In the genomic region with DNA sequence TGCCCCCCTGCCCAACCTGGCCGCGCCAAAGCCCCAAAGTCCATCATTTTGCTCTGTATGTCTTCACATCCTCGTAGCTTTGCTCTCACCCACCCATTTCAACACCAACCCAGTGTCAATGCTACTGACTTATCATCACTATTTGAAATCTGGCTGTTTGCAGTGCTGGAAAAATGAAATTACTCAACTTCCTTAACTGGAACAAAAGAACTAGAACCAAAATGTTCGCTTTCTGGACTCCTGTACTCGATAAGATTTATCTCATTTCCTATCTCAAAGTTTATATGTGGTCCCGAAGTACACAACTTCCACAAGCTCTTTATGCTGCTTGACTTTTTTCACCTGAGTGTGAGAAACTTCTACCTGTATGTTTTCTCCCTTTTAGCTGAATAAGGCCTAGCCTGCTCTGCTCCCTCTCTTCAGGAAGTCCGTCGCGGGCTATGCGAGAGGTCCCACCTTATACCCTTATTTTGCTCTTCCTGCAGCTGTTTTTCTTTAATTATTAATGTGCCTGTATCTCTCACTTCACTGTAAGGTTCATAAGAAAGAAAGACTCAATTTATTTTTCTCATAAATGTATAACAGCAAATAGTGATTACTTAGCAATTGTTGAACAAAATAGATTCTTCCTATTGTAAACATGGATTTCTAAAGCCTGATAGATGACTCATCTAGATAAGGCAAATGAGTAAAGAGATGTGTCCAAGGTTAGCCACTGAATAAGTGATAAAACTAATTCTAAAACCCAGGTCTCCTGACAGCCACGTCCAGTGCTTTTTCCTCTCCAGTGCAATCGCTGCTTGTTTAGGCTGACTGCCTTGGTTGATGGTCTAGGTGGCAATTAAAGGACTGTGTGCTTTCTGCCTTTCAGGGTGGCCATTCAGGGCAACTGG, we compare ENCODE assay signal across 26 cellular contexts.
DNase-seq lines count a peak whose midpoint lies in the region; ATAC-seq, FAIRE-seq and TF ChIP-seq lines count a peak whose summit lies in the region.
"Had no signal": no experiment of that assay in that cellular context is flagged by ENCODE, and none has a peak within 500 bp of the region (broad histone marks: within the 10 kb centered on the region; RNA-seq: fewer than 3 reads in every experiment).

No MANE protein-coding gene starts in this region.

- H3K9me2 ChIP-seq in hepatocyte (replicated peaks; ENCODE audit: insufficient read depth) = no peaks in the 10 kb centered on the region

- intact Hi-C loops in posterior vena cava (cut with DNase I) = no loop called here

- H3K36me3 ChIP-seq in bronchial epithelial cell (ENCODE audit: control insufficient read depth, insufficient read depth, low read length) = no peaks in the 10 kb centered on the region
- no peaks in the 10 kb centered on the region for H3K36me3 ChIP-seq in hepatocyte (replicated peaks; ENCODE audit: insufficient read depth, low read depth)
- H3K36me3 ChIP-seq: cardiac muscle cell, SJCRH30, uterus had no signal

- H4K20me1 ChIP-seq in hepatocyte (ENCODE audit: insufficient read depth, poor library complexity, severe bottlenecking) = no peaks in the 10 kb centered on the region

- peak; percentile 6 for DNase-seq in A172 (ENCODE audit: low spot score)
- DNase-seq in CD1c-positive myeloid dendritic cell (ENCODE audit: extremely low spot score) = peak; percentile 61
- peak; percentile 15 for DNase-seq in bronchial epithelial cell (ENCODE audit: low read depth)
- DNase-seq in hepatocyte (ENCODE audit: low spot score) = no peak
- no peak for DNase-seq in GM12891 (ENCODE audit: insufficient read length, low spot score)
- no peak for DNase-seq in posterior vena cava (ENCODE audit: low spot score)
- no peak for DNase-seq in activated naive CD4-positive, alpha-beta T cell treated with Interleukin-2 at 50 U/mL for 16 hours
- DNase-seq: anterior cingulate cortex; C1 segment of cervical spinal cord; dorsolateral prefrontal cortex; GDM1; HCEC 1CT; left colon; NCI-H2081; NCI-H226; SJCRH30; stimulated activated CD4-positive, alpha-beta T cell treated with anti-CD3 and anti-CD28 coated beads, Interleukin-15, amount 100 ng/mL, for 24 hours; stimulated activated naive CD4-positive, alpha-beta T cell treated with Interleukin-2 at 50 U/mL for 16 hours; testis; uterus had no signal

- H3K4me3 ChIP-seq in bronchial epithelial cell (ENCODE audit: low read depth, low read length) = no peak overlapping the region
- H3K4me3 ChIP-seq in hepatocyte = no peak overlapping the region
- H3K4me3 ChIP-seq: cardiac muscle cell, dorsolateral prefrontal cortex, K562, SJCRH30, testis, uterus had no signal

- peaks cover 16% of the 10 kb centered on the region for H3K4me1 ChIP-seq in hepatocyte (ENCODE audit: insufficient read depth)
- H3K4me1 ChIP-seq: SJCRH30, testis, uterus had no signal

- ATAC-seq in GM21825 (IDR thresholded peaks at IDR 0.05; ENCODE audit: unreplicated experiment) = no peak
- ATAC-seq: activated T-helper 17 cell treated with anti-CD3 and anti-CD28 coated beads, Interleukin-2, amount 50 U/mL, for 72 hours; K562; left colon; WTC11 had no signal

- H3K4me2 ChIP-seq in hepatocyte = no peak overlapping the region

- H3K27ac ChIP-seq in hepatocyte = peak overlapping the region; percentile 57
- H3K27ac ChIP-seq: cardiac muscle cell, dorsolateral prefrontal cortex, SJCRH30, testis, uterus had no signal

- no peak for FAIRE-seq in bronchial epithelial cell (lab: Jason Lieb, UNC)
- FAIRE-seq in GM12891 (lab: Jason Lieb, UNC) = no peak
- FAIRE-seq: K562, RCC 7860 had no signal

- no peak overlapping the region for H2AFZ ChIP-seq in hepatocyte

- H3K27me3 ChIP-seq in bronchial epithelial cell (ENCODE audit: control insufficient read depth, insufficient read depth, low read length) (no peaks in the 10 kb centered on the region), hepatocyte (no peaks in the 10 kb centered on the region)
- H3K27me3 ChIP-seq: cardiac muscle cell, dorsolateral prefrontal cortex, SJCRH30, testis, uterus had no signal

- TF ChIP-seq POLR2A in GM12891 (IDR thresholded peaks at IDR 0.05; ENCODE audit: low read depth, low read length) = no peak

- H3K9me3 ChIP-seq in hepatocyte (ENCODE audit: low read depth) = no peaks in the 10 kb centered on the region
- H3K9me3 ChIP-seq: SJCRH30, testis, uterus had no signal

- H3K79me2 ChIP-seq in hepatocyte = peaks cover 4% of the 10 kb centered on the region

- 84% methylated on average over 12 of the region's 12 CpGs for WGBS in hepatocyte (ENCODE audit: low lambda C conversion rate, missing lambda C conversion rate)

- TF ChIP-seq CTCF in bronchial epithelial cell (IDR thresholded peaks at IDR 0.05; ENCODE audit: insufficient read depth, low read length, severe bottlenecking) (no peak), hepatocyte (IDR thresholded peaks at IDR 0.05; ENCODE audit: poor library complexity) (no peak)

TF ChIP-seq in GM12891, 5 proteins besides CTCF, POLR2A, EP300 and RAD21:
- TF ChIP-seq TAF1 (IDR thresholded peaks at IDR 0.05; ENCODE audit: low read depth, low read length) (no peak), POLR2AphosphoS5 (IDR thresholded peaks at IDR 0.05; ENCODE audit: low read depth, low read length) (no peak), PAX5 (IDR thresholded peaks at IDR 0.05; ENCODE audit: insufficient read depth, low read length, severe bottlenecking) (no peak), POU2F2 (IDR thresholded peaks at IDR 0.05; ENCODE audit: low read depth, low read length) (no peak)
TF ChIP-seq in GM12891: peak in this region for 0.

Comparison
In these comparisons a context has a peak if more than half of its experiments do, and no peak if none do; other contexts are left out.
1. DNase-seq: peak in A172 (single experiment), CD1c-positive myeloid dendritic cell (single experiment) and bronchial epithelial cell (single experiment); none in hepatocyte (single experiment), GM12891 (single experiment), posterior vena cava (single experiment) and activated naive CD4-positive, alpha-beta T cell treated with Interleukin-2 at 50 U/mL for 16 hours (single experiment).